ENCODE assay signal across 8 cellular contexts in the genomic region with DNA sequence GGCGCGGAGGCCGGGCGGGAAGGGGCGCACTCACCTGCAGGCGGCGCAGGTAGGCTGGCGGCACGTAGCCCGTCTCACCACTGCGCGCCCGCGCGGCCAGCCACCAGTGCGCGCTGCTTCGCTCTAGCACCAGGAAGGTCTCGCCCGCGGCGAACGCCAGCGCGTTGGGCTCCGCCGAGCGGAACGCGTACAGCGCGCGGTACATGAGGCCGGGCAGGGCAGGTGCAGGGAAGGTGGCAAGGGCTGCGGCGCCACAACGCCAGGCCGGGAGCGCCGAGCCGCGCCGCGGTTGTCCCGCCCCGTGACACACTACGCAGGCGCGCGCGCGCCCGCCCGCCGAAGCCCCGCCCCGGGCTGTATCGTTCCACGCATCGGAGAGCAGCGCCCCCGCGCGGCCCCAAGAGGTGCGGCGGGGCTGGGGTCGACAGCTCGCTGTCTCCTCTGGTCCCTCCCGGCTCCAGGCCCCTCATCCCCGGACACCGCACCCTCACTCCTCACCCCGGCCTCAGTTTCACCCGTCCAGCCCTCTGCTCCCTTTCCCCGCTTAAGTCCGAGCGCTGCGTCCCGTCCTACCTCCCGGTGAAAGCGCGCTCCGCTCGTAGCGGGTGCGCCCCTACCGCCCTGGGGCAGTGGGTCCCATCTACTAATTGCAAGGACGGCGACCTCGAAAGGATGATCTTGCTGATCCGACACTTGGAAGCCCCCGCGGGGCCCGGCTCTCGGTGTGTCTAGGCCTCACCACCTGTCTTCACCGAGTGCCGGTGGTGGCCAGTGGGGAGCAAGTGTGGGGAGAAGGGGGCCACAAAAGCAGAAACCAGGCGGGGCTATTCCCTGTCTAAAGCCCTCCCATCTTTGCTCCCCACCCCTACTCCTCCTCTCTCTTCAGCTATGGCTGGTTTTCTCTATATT. TPM values are rescaled to one million over a fixed set of nuclear protein-coding genes. Genes with fewer than 3 reads are reported as not detected.
DNase-seq lines count a peak whose midpoint lies in the region; ATAC-seq, FAIRE-seq and TF ChIP-seq lines count a peak whose summit lies in the region.

Gene NCKIPSD, minus strand, starts transcription at position 313 of the 909 bp plus-strand sequence. Its CDS starts 108 bp downstream, at position 205.

- H3K4me2 ChIP-seq in H1 (ENCODE audit: insufficient read depth in 1 of 2, low read depth in 2 of 2, low read length in 2 of 2) = peak within 1 kb of the TSS; percentile 82 to 92
- H3K4me2 ChIP-seq in mesendoderm (ENCODE audit: low read length) = peak within 1 kb of the TSS; percentile 99

- peak within 1 kb of the TSS; percentile 93; the same call in 1 of the 2 replicates for H2BK20ac ChIP-seq in H1 (ENCODE audit: low read length)

- H4K91ac ChIP-seq in H1 (replicated peaks; ENCODE audit: insufficient read length, low read length) = peak within 1 kb of the TSS; percentile 99

- H3K4me3 ChIP-seq in H1 (ENCODE audit: extremely low read depth in 1 of 4, insufficient read depth in 2 of 4, low read depth in 3 of 4, low read length in 4 of 4) (peak within 1 kb of the TSS; percentile 81 to 94 (median 86)), mesendoderm (ENCODE audit: low read length) (peak within 1 kb of the TSS; percentile 96)

- H3K9ac ChIP-seq in H1 (replicated peaks in 1 of 4; ENCODE audit: extremely low read depth in 1 of 4, low read depth in 3 of 4, low read length in 3 of 4) (peak within 1 kb of the TSS; percentile 85 to 97 (median 96)), mesendoderm (ENCODE audit: low read length) (peak within 1 kb of the TSS; percentile 97)

- H2BK120ac ChIP-seq in H1 (replicated peaks; ENCODE audit: low read depth, low read length) = peak within 1 kb of the TSS; percentile 50
- H2BK120ac ChIP-seq in mesendoderm (ENCODE audit: low read depth, low read length) = no peak within 1 kb of the TSS

- CTCF ChIA-PET in H1 (lab: Charles Lee; ENCODE audit: partially characterized antibody) = interaction anchor here (0.7 to 3.4 kb wide), 18 partner anchors 10 to 395 kb away, joined by 3 to 16 read pairs (median 4); partner anchors contain the start of genes CELSR3 and IP6K2

- peak within 1 kb of the TSS; percentile 99 for H2BK5ac ChIP-seq in H1 (ENCODE audit: low read depth, low read length)
- peak within 1 kb of the TSS; percentile 94 for H2BK5ac ChIP-seq in mesendoderm (ENCODE audit: low read length)

- H3K27ac ChIP-seq in H1 (ENCODE audit: low read depth, low read length) (peak within 1 kb of the TSS; percentile 94), mesendoderm (ENCODE audit: low read depth, low read length) (peak within 1 kb of the TSS; percentile 26)

- H3K79me1 ChIP-seq in H1 (ENCODE audit: low read depth, low read length) (peaks cover 10% of the 10 kb centered on the region), mesendoderm (ENCODE audit: low read length) (peaks cover 13% of the 10 kb centered on the region)

- peak; percentile 49 to 62 for TF ChIP-seq RAD21 in H1 (IDR thresholded peaks at IDR 0.05 in 1 of 2, conservative IDR thresholded peaks at IDR 0.05 in 1 of 2; ENCODE audit: low read depth in 2 of 2, low read length in 2 of 2)

- H3K14ac ChIP-seq in H1 (ENCODE audit: insufficient read length) = no peak within 1 kb of the TSS

- peak in 2 of 3 experiments; percentile 77 to 90; a peak in 3 of 4 replicates for TF ChIP-seq CTCF in H1 (IDR thresholded peaks at IDR 0.05; ENCODE audit: control extremely low read depth in 1 of 3, insufficient read depth in 1 of 3, low read depth in 1 of 3, low read length in 3 of 3)

- peak in 1 of 2 experiments; percentile 86; a peak in 2 of 3 replicates for TF ChIP-seq POLR2A in H1 (IDR thresholded peaks at IDR 0.05; ENCODE audit: control extremely low read depth in 1 of 2, low read depth in 2 of 2, low read length in 2 of 2)

- H3K18ac ChIP-seq in H1 (ENCODE audit: extremely low read depth, low read length) = peak within 1 kb of the TSS; percentile 99
- H3K18ac ChIP-seq in mesendoderm (ENCODE audit: low read length) = no peak within 1 kb of the TSS

- H3K79me2 ChIP-seq in H1 (ENCODE audit: control insufficient read depth in 1 of 2, insufficient read depth in 2 of 2, low read length in 2 of 2) (peaks cover 0 to 21% of the 10 kb centered on the region in 2 experiments; a peak in 2 of 4 replicates), mesendoderm (ENCODE audit: control insufficient read depth, insufficient read depth, low read length) (peaks cover 2% of the 10 kb centered on the region)

- ATAC-seq in GM19395 (IDR thresholded peaks at IDR 0.05; ENCODE audit: unreplicated experiment) (peak; percentile 76), HG03521 (IDR thresholded peaks at IDR 0.05; ENCODE audit: unreplicated experiment) (peak; percentile 86)

- no peak within 1 kb of the TSS for H3K4ac ChIP-seq in H1 (replicated peaks; ENCODE audit: insufficient read length, low read depth, low read length)
- H3K4ac ChIP-seq in mesendoderm (ENCODE audit: low read depth, low read length) = no peak within 1 kb of the TSS

- TF ChIP-seq EP300 in H1 (IDR thresholded peaks at IDR 0.05; ENCODE audit: borderline replicate concordance in 1 of 2, low read depth in 2 of 2, low read length in 2 of 2) = no peak

- H3K4me1 ChIP-seq in H1 (replicated peaks in 1 of 4; ENCODE audit: control insufficient read depth in 3 of 4, insufficient read depth in 4 of 4, low read length in 3 of 4) (peaks cover 0 to 11% (median 4%) of the 10 kb centered on the region in 4 experiments; a peak in 3 of 7 replicates), mesendoderm (ENCODE audit: control insufficient read depth, low read depth, low read length) (peaks cover 2% of the 10 kb centered on the region)

- peak within 1 kb of the TSS; percentile 99 for H4K5ac ChIP-seq in H1 (ENCODE audit: insufficient read length, low read depth, low read length)
- no peak within 1 kb of the TSS for H4K5ac ChIP-seq in mesendoderm (ENCODE audit: low read length)

- 3% methylated on average over 87 of the region's 97 CpGs; no CpG with 5 or more reads in 1 of the 2 experiments for WGBS in H1 (ENCODE audit: extremely low coverage in 1 of 2, insufficient coverage in 1 of 2, insufficient read length in 1 of 2, insufficient replicate concordance in 2 of 2, low coverage in 1 of 2, low lambda C conversion rate in 2 of 2, missing lambda C conversion rate in 1 of 2), 2 experiments
- WGBS in mesendoderm (ENCODE audit: extremely low coverage, insufficient coverage, low lambda C conversion rate) = no CpG with 5 or more reads among the region's 97 CpGs

- no peak for FAIRE-seq in H1 (lab: Jason Lieb, UNC)

- H2AK5ac ChIP-seq in H1 (ENCODE audit: low read depth, low read length) = peak within 1 kb of the TSS; percentile 70; the same call in 1 of the 2 replicates
- H2AK5ac ChIP-seq in mesendoderm (ENCODE audit: low read length) = no peak within 1 kb of the TSS

- peak within 1 kb of the TSS; percentile 81; the same call in 1 of the 2 replicates for H2AFZ ChIP-seq in H1 (ENCODE audit: low read length)

- H3K23me2 ChIP-seq in H1 (ENCODE audit: low read depth, low read length) = peaks cover 8% of the 10 kb centered on the region; the same call in 1 of the 2 replicates

- H3K23ac ChIP-seq in H1 (ENCODE audit: insufficient read length) (no peak within 1 kb of the TSS), mesendoderm (ENCODE audit: low read length) (no peak within 1 kb of the TSS)

- peaks cover 8 to 24% of the 10 kb centered on the region in 2 experiments for H4K20me1 ChIP-seq in H1 (replicated peaks in 1 of 2; ENCODE audit: control insufficient read depth in 1 of 2, insufficient read depth in 2 of 2, low read length in 2 of 2)

- POLR2A ChIA-PET in H1 (lab: Charles Lee; ENCODE audit: partially characterized antibody) = interaction anchor here (1.0 to 6.2 kb wide), 10 partner anchors 10 to 321 kb away, joined by 3 to 58 read pairs (median 5); partner anchors contain the start of genes CELSR3, IP6K2, UQCRC1 and WDR6

- H3K56ac ChIP-seq in H1 (replicated peaks; ENCODE audit: insufficient read length, low read depth, low read length) = peak within 1 kb of the TSS; percentile 96
- H3K56ac ChIP-seq in mesendoderm (ENCODE audit: low read length) = peak within 1 kb of the TSS; percentile 100

- H3K27me3 ChIP-seq in H1 (replicated peaks in 1 of 4; ENCODE audit: control insufficient read depth in 3 of 4, extremely low read depth in 1 of 4, insufficient read depth in 3 of 4, low read length in 3 of 4) (no peaks in the 10 kb centered on the region), mesendoderm (ENCODE audit: insufficient read depth, low read length, poor library complexity) (no peaks in the 10 kb centered on the region)

- H4K8ac ChIP-seq in H1 (ENCODE audit: extremely low read depth, insufficient read depth, low read length) (peak within 1 kb of the TSS; percentile 96), mesendoderm (ENCODE audit: low read depth, low read length) (no peak within 1 kb of the TSS)

- H2BK12ac ChIP-seq in H1 (ENCODE audit: low read depth, low read length) = no peak within 1 kb of the TSS

- H3K9me3 ChIP-seq in H1 (ENCODE audit: insufficient read depth in 2 of 2, low read depth in 1 of 2, low read length in 1 of 2) = no peaks in the 10 kb centered on the region

- H2BK15ac ChIP-seq in H1 (ENCODE audit: low read length) (0 out of 2 replicates have a peak within 1 kb of the TSS, but pooled peaks have one; percentile 99), mesendoderm (replicated peaks; ENCODE audit: low read depth) (no peak within 1 kb of the TSS)

- H3K36me3 ChIP-seq in H1 (ENCODE audit: control insufficient read depth in 2 of 4, insufficient read depth in 4 of 4, low read length in 3 of 4) (peaks cover 33 to 49% (median 45%) of the 10 kb centered on the region in 4 experiments), mesendoderm (ENCODE audit: control insufficient read depth, insufficient read depth, low read length) (peaks cover 16% of the 10 kb centered on the region)

- DNase-seq in CMK (ENCODE audit: low read depth) (peak; percentile 63), NOMO-1 treated with dmso at 0.1 percent for 144 hours (lab: John Stamatoyannopoulos, UW; ENCODE audit: unreplicated experiment) (peak; percentile 66), H1 (ENCODE audit: low read depth in 1 of 2, low spot score in 2 of 2) (peak in 1 of 2 experiments; percentile 98), mesendoderm (peak; percentile 91)
- DNase-seq in activated CD8-positive, alpha-beta memory T cell treated with anti-CD3 and anti-CD28 coated beads for 4 hours (ENCODE audit: low read depth in 2 of 2) = peak; percentile 76 to 89
- peak; percentile 89 for DNase-seq in stimulated activated CD8-positive, alpha-beta memory T cell treated with anti-CD3 and anti-CD28 coated beads, Interleukin-15, amount 100 ng/mL, for 24 hours (ENCODE audit: low read depth)

RNA-seq across cellular contexts. Expression of gene NCKIPSD, which starts in this region (rescaled TPM):
- total RNA-seq in H1 (2021; fragmentation: NEBNext Ultra II Directional; extraction: Animal tissue kit (Norgen Biotek cat#: 25700)) = 31.7 and 34.7 TPM in 2 replicates
- 91.8 and 114 TPM in 2 replicates for polyA plus RNA-seq in H1 (2011; rRNA removed)
- 64.6 TPM for polyA plus RNA-seq in H1 (2011; cell fraction: cytosol; rRNA removed)
- 127 TPM for polyA plus RNA-seq in H1 (2011; cell fraction: nucleus; rRNA removed)
- polyA plus RNA-seq in H1 (2012, experiment 1 of 2) = 20.3 to 43.2 TPM (median 36.1 TPM) in 4 replicates
- 31.2 TPM for polyA plus RNA-seq in H1 (2012, experiment 2 of 2)
- polyA plus RNA-seq in H1 (2013, experiment 1 of 2) = 19.0 TPM
- polyA plus RNA-seq in H1 (2013, experiment 2 of 2) = 19.0 TPM
- 47.8 and 85.2 TPM in 2 replicates for polyA minus RNA-seq in H1 (2011; rRNA and poly(A)+ RNA removed)
- polyA minus RNA-seq in H1 (2011; cell fraction: cytosol; rRNA and poly(A)+ RNA removed) = 45.2 TPM
- 48.5 TPM for polyA minus RNA-seq in H1 (2011; cell fraction: nucleus; rRNA and poly(A)+ RNA removed)
- 18.1 TPM for polyA plus RNA-seq in mesendoderm (2013, experiment 1 of 2)
- 18.7 TPM for polyA plus RNA-seq in mesendoderm (2013, experiment 2 of 2)
